ENCODE assay signal across 20 cellular contexts in genomic region chr21:31503939-31504338, GRCh38.
"Had no signal": no experiment of that assay in that cellular context is flagged by ENCODE, and none has a peak within 500 bp of the region (broad histone marks: within the 10 kb centered on the region; RNA-seq: fewer than 3 reads in every experiment).

No MANE protein-coding gene starts in this region.

- DNase-seq: cortex of kidney; effector CD8-positive, alpha-beta T cell; islet precursor cell; left ventricle myocardium inferior; mesendoderm; naive thymus-derived CD4-positive, alpha-beta T cell; nephron progenitor cell; small intestine; stimulated activated CD4-positive, alpha-beta T cell treated with anti-CD3 and anti-CD28 coated beads, Interleukin-12 subunit alpha, Interleukin-12 subunit beta, amount 100 ng/mL, for 4 hours; stimulated activated naive CD4-positive, alpha-beta T cell; stomach; substantia nigra; thyroid gland; uterus had no signal

- H3K27ac ChIP-seq: dorsolateral prefrontal cortex, left ventricle myocardium inferior, parathyroid adenoma, right atrium auricular region, stomach, thyroid gland, uterus had no signal

- H3K4me3 Mint-ChIP-seq: central memory CD8-positive, alpha-beta T cell; naive thymus-derived CD4-positive, alpha-beta T cell; nephron progenitor cell; type B pancreatic cell had no signal

- H3K27me3 Mint-ChIP-seq: central memory CD8-positive, alpha-beta T cell; type B pancreatic cell had no signal

- H3K27ac Mint-ChIP-seq: naive thymus-derived CD4-positive, alpha-beta T cell; nephron progenitor cell had no signal

- H3K4me3 ChIP-seq: dorsolateral prefrontal cortex, left ventricle myocardium inferior, lung, right atrium auricular region, stomach, thyroid gland, uterus had no signal

- H3K27me3 ChIP-seq: dorsolateral prefrontal cortex, right atrium auricular region, stomach, thyroid gland, uterus had no signal

- H3K9me3 Mint-ChIP-seq: central memory CD8-positive, alpha-beta T cell; nephron progenitor cell had no signal

- H3K4me1 ChIP-seq: parathyroid adenoma, right atrium auricular region, stomach, thyroid gland, uterus had no signal

- H3K9me3 ChIP-seq: left ventricle myocardium inferior, right atrium auricular region, stomach, thyroid gland, uterus had no signal

- ATAC-seq: naive thymus-derived CD4-positive, alpha-beta T cell had no signal

- H3K36me3 ChIP-seq: left ventricle myocardium inferior, right atrium auricular region, stomach, thyroid gland, uterus had no signal
